In the genomic region with DNA sequence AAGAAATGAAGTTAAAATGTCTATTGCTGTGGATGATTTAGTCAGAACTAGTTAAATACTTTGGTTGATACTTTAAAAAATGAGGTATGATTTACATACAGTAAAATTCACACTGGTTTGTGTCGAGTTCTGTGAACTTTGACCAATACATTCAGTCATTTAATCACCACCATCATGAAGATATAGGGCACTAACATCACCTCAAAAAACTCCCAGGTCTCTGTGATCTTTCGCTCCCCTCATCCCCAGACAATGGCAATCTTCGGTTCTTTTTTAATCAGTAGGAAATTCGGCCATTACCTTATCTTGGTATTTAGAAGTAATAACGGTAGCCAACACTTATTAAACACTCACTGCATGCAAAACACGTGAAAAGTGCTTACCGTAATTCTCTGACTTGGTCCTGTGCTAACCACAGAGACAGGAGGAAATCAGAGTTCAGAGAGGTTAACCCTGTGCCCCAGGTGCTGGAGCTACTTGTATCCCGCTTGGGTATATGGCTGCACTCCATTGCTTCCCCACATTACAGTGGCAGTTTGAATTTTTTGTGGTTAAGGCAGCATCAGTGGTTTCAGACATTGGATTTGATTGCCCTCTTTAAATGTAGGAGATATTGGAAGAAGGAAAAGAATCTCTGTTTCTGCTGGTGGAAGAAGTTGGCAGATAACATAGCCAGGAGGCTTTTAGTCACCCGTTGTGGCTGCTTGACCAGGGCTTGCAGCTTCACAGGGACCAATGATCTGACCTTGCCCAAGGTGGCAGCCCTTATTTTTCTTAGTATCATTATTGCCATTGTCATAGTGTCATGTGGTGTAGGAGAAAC, we compare ENCODE assay signal across 8 cellular contexts. TPM values are rescaled to one million over a fixed set of nuclear protein-coding genes. Genes with fewer than 3 reads are reported as not detected.
DNase-seq lines count a peak whose midpoint lies in the region; ATAC-seq and TF ChIP-seq lines count a peak whose summit lies in the region.

No MANE protein-coding gene starts in this region.

- H3K27ac ChIP-seq in ascending aorta, result no peak overlapping the region

- H3K36me3 ChIP-seq in skeletal muscle satellite cell (ENCODE audit: insufficient read depth, low read length) (no peaks in the 10 kb centered on the region), ascending aorta (no peaks in the 10 kb centered on the region)

- H3K4me1 Mint-ChIP-seq in activated CD4-positive, alpha-beta T cell treated with anti-CD3 and anti-CD28 coated beads, Interleukin-2, amount 10 ng/mL, durations not matched to agents 24 days and 14 days, result peaks cover 60% of the 10 kb centered on the region
- peaks cover 64% of the 10 kb centered on the region for H3K4me1 Mint-ChIP-seq in activated CD4-positive, alpha-beta memory T cell treated with anti-CD3 and anti-CD28 coated beads for 36 hours (ENCODE audit: low read depth)

- TF ChIP-seq CTCF in ascending aorta (IDR thresholded peaks at IDR 0.05), result no peak

- H3K27ac Mint-ChIP-seq in activated CD4-positive, alpha-beta T cell treated with anti-CD3 and anti-CD28 coated beads, Interleukin-2, amount 10 ng/mL, durations not matched to agents 24 days and 14 days, result peak overlapping the region; percentile 91
- H3K27ac Mint-ChIP-seq in activated CD4-positive, alpha-beta memory T cell treated with anti-CD3 and anti-CD28 coated beads for 36 hours, result peak overlapping the region; percentile 98

- H3K9me3 Mint-ChIP-seq in activated CD4-positive, alpha-beta T cell treated with anti-CD3 and anti-CD28 coated beads, Interleukin-2, amount 10 ng/mL, durations not matched to agents 24 days and 14 days, result no peaks in the 10 kb centered on the region
- H3K9me3 Mint-ChIP-seq in activated CD4-positive, alpha-beta memory T cell treated with anti-CD3 and anti-CD28 coated beads for 36 hours, result no peaks in the 10 kb centered on the region

- H3K4me1 ChIP-seq in skeletal muscle satellite cell (ENCODE audit: control insufficient read depth, insufficient read depth, low read length) (peaks cover 6% of the 10 kb centered on the region), ascending aorta (peaks cover 0 to 15% of the 10 kb centered on the region in 2 donors)

- H3K27me3 Mint-ChIP-seq in activated CD4-positive, alpha-beta T cell treated with anti-CD3 and anti-CD28 coated beads, Interleukin-2, amount 10 ng/mL, durations not matched to agents 24 days and 14 days, result no peaks in the 10 kb centered on the region
- H3K27me3 Mint-ChIP-seq in activated CD4-positive, alpha-beta memory T cell treated with anti-CD3 and anti-CD28 coated beads for 36 hours, result no peaks in the 10 kb centered on the region

- peak overlapping the region; percentile 93 for H3K4me3 Mint-ChIP-seq in activated CD4-positive, alpha-beta T cell treated with anti-CD3 and anti-CD28 coated beads, Interleukin-2, amount 10 ng/mL, durations not matched to agents 24 days and 14 days
- H3K4me3 Mint-ChIP-seq in activated CD4-positive, alpha-beta memory T cell treated with anti-CD3 and anti-CD28 coated beads for 36 hours, result peak overlapping the region; percentile 93

- POLR2A ChIA-PET in activated CD4-positive, alpha-beta memory T cell treated with anti-CD3 and anti-CD28 coated beads for 36 hours (lab: Charles Lee), result interaction anchor here (1.2 to 1.8 kb wide), 3 partner anchors 18 to 46 kb away, joined by 3 to 5 read pairs (median 4); no protein-coding TSS in a partner anchor

- CTCF ChIA-PET in activated CD4-positive, alpha-beta memory T cell treated with anti-CD3 and anti-CD28 coated beads for 36 hours (lab: Charles Lee), result interaction anchor here (1.1 kb wide), 1 partner anchor 304 kb away, joined by 4 read pairs; no protein-coding TSS in a partner anchor

- H3K9me3 ChIP-seq in skeletal muscle satellite cell (replicated peaks; ENCODE audit: low read length), result no peaks in the 10 kb centered on the region
- H3K9me3 ChIP-seq in ascending aorta, result no peaks in the 10 kb centered on the region

- ATAC-seq in HG02943 (IDR thresholded peaks at IDR 0.05; ENCODE audit: low read depth, unreplicated experiment) (peak; percentile 52), sciatic nerve (no peak)

- H3K9ac ChIP-seq in skeletal muscle satellite cell (ENCODE audit: low read depth, low read length), result no peak overlapping the region

- peaks cover 7% of the 10 kb centered on the region for H3K36me3 Mint-ChIP-seq in activated CD4-positive, alpha-beta T cell treated with anti-CD3 and anti-CD28 coated beads, Interleukin-2, amount 10 ng/mL, durations not matched to agents 24 days and 14 days (ENCODE audit: low read depth)
- H3K36me3 Mint-ChIP-seq in activated CD4-positive, alpha-beta memory T cell treated with anti-CD3 and anti-CD28 coated beads for 36 hours, result peaks cover 8% of the 10 kb centered on the region

- H3K4me3 ChIP-seq in skeletal muscle satellite cell (ENCODE audit: low read length), result no peak overlapping the region
- H3K4me3 ChIP-seq in ascending aorta, result no peak overlapping the region

- H3K4me2 ChIP-seq in skeletal muscle satellite cell (ENCODE audit: low read length), result peak overlapping the region; percentile 45

- intact Hi-C loops in activated CD4-positive, alpha-beta T cell treated with anti-CD3 and anti-CD28 coated beads, Interleukin-2, amount 10 ng/mL, durations not matched to agents 24 days and 14 days (cut with micrococcal nuclease), result loop anchor here (1.0 to 10.0 kb wide), 7 partner anchors 9 to 856 kb away; partner anchors contain the start of genes OXNAD1 and TBC1D5
- intact Hi-C loops in activated CD4-positive, alpha-beta memory T cell treated with anti-CD3 and anti-CD28 coated beads for 36 hours (cut with micrococcal nuclease), result loop anchor here (1.0 to 10.0 kb wide), 12 partner anchors 8 to 1556 kb away; partner anchors contain the start of genes DPH3, OXNAD1, RFTN1 and TBC1D5
- intact Hi-C loops in ascending aorta (cut with DNase I), result loop anchor here (10.0 kb wide), 1 partner anchor 284 kb away; the partner anchor contains the start of gene DAZL
- intact Hi-C loops in sciatic nerve (cut with DNase I), result no loop called here

- H3K27me3 ChIP-seq in skeletal muscle satellite cell (ENCODE audit: control insufficient read depth, insufficient read depth, low read length) (peaks cover 4% of the 10 kb centered on the region), ascending aorta (no peaks in the 10 kb centered on the region)

- DNase-seq in activated CD4-positive, alpha-beta T cell treated with anti-CD3 and anti-CD28 coated beads, Interleukin-2, amount 10 ng/mL, durations not matched to agents 24 days and 14 days, result peak; percentile 81
- no peak for DNase-seq in activated CD4-positive, alpha-beta T cell treated with anti-CD3 and anti-CD28 coated beads, Interleukin-2, amount 50 U/mL, for 4 hours
- DNase-seq in activated CD4-positive, alpha-beta memory T cell treated with anti-CD3 and anti-CD28 coated beads for 36 hours, result peak; percentile 54
- no peak for DNase-seq in HCEC 1CT
- no peak for DNase-seq in ascending aorta (ENCODE audit: low spot score in 2 of 2)
- DNase-seq in sciatic nerve (ENCODE audit: low spot score), result no peak

RNA-seq across cellular contexts. Expression of gene PLCL2, which starts 4.2 kb away (rescaled TPM):
- 14.8 and 15.2 TPM in 2 replicates for total RNA-seq in activated CD4-positive, alpha-beta T cell treated with anti-CD3 and anti-CD28 coated beads, Interleukin-2, amount 10 ng/mL, durations not matched to agents 24 days and 14 days
- total RNA-seq in activated CD4-positive, alpha-beta memory T cell treated with anti-CD3 and anti-CD28 coated beads for 36 hours, result 10 to 100 TPM; 16.7 to 17.1 TPM
- 6.8 and 10.0 TPM in 2 replicates for total RNA-seq in skeletal muscle satellite cell (2012; rRNA removed)
- total RNA-seq in ascending aorta, result 2.9 TPM
- total RNA-seq in sciatic nerve, result 33.5 TPM

Comparison
In these comparisons a context has a peak if more than half of its experiments do, and no peak if none do; other contexts are left out.
1. DNase-seq: peak in activated CD4-positive, alpha-beta T cell treated with anti-CD3 and anti-CD28 coated beads, Interleukin-2, amount 10 ng/mL, durations not matched to agents 24 days and 14 days (single experiment) and activated CD4-positive, alpha-beta memory T cell treated with anti-CD3 and anti-CD28 coated beads for 36 hours (single experiment); none in activated CD4-positive, alpha-beta T cell treated with anti-CD3 and anti-CD28 coated beads, Interleukin-2, amount 50 U/mL, for 4 hours (0 of 2), HCEC 1CT (single experiment), ascending aorta (0 of 2) and sciatic nerve (single experiment).